8 cellular contexts compared by ENCODE assay signal in genomic region chr1:202274611-202275010, GRCh38.
A peak's percentile ranks its signal among the peaks of the same experiment; 100 is the strongest.
DNase-seq lines count a peak whose midpoint lies in the region; TF ChIP-seq lines count a peak whose summit lies in the region.

No MANE protein-coding gene starts in this region.

- DNase-seq in NCI-H146 (lab: John Stamatoyannopoulos, UW): peak; percentile 37
- no peak for DNase-seq in NCI-H146 treated with DMSO at 0.1 percent for 48 hours (lab: John Stamatoyannopoulos, UW; ENCODE audit: unreplicated experiment)
- DNase-seq in NB4 (ENCODE audit: low read depth): peak; percentile 63
- peak; percentile 26 for DNase-seq in activated T-cell treated with anti-CD3 and anti-CD28 coated beads for 4 hours
- DNase-seq in iPS DF 4.7 (ENCODE audit: extremely low read depth, low spot score): peak; percentile 16
- DNase-seq in stimulated activated naive CD4-positive, alpha-beta T cell treated with Interleukin-2 at 50 U/mL for 16 hours (lab: John Stamatoyannopoulos, UW): peak; percentile 4
- no peak for DNase-seq in NCI-H345 (lab: John Stamatoyannopoulos, UW)
- no peak for DNase-seq in occipital lobe (lab: John Stamatoyannopoulos, UW)

- no peak for TF ChIP-seq POLR2A in NB4 (IDR thresholded peaks at IDR 0.05; ENCODE audit: extremely low read depth, insufficient read length)

- TF ChIP-seq CTCF in NB4 (IDR thresholded peaks at IDR 0.05; ENCODE audit: low read depth, low read length): peak; percentile 86

- H3K4me3 ChIP-seq in NB4 (ENCODE audit: low read depth, low read length): no peak overlapping the region

Comparison
In these comparisons a context has a peak if more than half of its experiments do, and no peak if none do; other contexts are left out.
1. DNase-seq: peak in NCI-H146 (single experiment), NB4 (single experiment), activated T-cell treated with anti-CD3 and anti-CD28 coated beads for 4 hours (single experiment), iPS DF 4.7 (single experiment) and stimulated activated naive CD4-positive, alpha-beta T cell treated with Interleukin-2 at 50 U/mL for 16 hours (single experiment); none in NCI-H146 treated with DMSO at 0.1 percent for 48 hours (single experiment), NCI-H345 (single experiment) and occipital lobe (single experiment).